Comparison of ENCODE assay signal across 1 cellular context in the genomic region with DNA sequence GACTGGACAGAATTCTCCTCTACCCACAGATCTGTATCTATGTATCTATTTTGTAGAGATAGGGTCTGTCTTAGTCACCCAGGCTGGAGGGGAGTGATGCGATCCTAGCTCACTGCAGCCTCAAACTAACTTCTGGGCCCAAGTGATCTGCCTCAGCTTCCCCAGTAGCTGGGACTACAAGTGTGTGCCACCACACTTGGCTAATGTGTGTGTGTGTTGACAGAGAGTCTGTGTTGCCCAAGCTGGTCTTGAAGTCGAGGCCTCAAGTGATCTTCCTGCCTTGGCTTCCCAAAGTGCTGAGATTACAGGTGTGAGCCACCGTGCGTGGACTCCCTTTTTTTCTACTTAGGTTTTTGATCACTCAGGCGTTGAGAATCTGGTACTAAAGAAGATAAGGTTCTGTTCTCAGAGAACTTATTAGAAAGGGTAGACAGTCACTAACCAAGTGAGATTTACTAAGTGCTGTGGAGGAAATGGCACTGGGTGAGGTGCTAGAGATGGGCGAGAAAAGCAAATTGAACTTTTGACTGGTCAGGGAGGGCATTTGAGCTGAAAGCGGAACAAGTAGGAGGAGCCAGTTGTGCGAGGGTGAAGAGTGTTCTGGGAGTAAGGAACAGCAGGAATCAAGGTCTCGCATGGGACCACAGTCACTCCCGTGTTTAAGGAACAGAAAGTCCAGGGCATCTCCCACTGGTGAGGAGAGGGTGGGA.
A peak's percentile ranks its signal among the peaks of the same experiment; 100 is the strongest.
TF ChIP-seq lines count a peak whose summit lies in the region.

No MANE protein-coding gene starts in this region.

TF ChIP-seq in K562, 482 proteins besides CTCF, POLR2A, EP300 and RAD21:
- TF ChIP-seq GABPB1 (CRISPR knock-in tag; IDR thresholded peaks at IDR 0.05) (0 out of 2 replicates have a peak, but pooled peaks have one; percentile 26), NFXL1 (CRISPR knock-in tag; IDR thresholded peaks at IDR 0.05) (no peak)
